ENCODE assay signal across 8 cellular contexts in genomic region chr19:5585461-5586299, GRCh38. TPM values are rescaled to one million over a fixed set of nuclear protein-coding genes. Genes with fewer than 3 reads are reported as not detected.
DNase-seq lines count a peak whose midpoint lies in the region; ATAC-seq and TF ChIP-seq lines count a peak whose summit lies in the region.

No MANE protein-coding gene starts in this region.

- no TSS peak for BruUV-seq in A673 (replicated peaks; lab: Mats Ljungman, UMichigan)

- no peaks in the 10 kb centered on the region for H3K9me3 Mint-ChIP-seq in activated naive CD8-positive, alpha-beta T cell treated with anti-CD3 and anti-CD28 coated beads, Interleukin-2, amount 50 U/mL, for 24 hours

- H3K4me3 Mint-ChIP-seq in activated naive CD8-positive, alpha-beta T cell treated with anti-CD3 and anti-CD28 coated beads, Interleukin-2, amount 50 U/mL, for 24 hours = no peak overlapping the region

- no peak overlapping the region for H3K4me3 ChIP-seq in A673 (ENCODE audit: low read depth, low read length, poor library complexity, severe bottlenecking)

- peak; percentile 63 for ATAC-seq in activated naive CD8-positive, alpha-beta T cell treated with anti-CD3 and anti-CD28 coated beads, Interleukin-2, amount 50 U/mL, for 24 hours
- no peak for ATAC-seq in GM19328 (IDR thresholded peaks at IDR 0.05; ENCODE audit: unreplicated experiment)

- H3K4me1 ChIP-seq in A673 (ENCODE audit: insufficient read depth, low read length, poor library complexity, severe bottlenecking) = peaks cover 23% of the 10 kb centered on the region

- peaks cover 28% of the 10 kb centered on the region for H3K36me3 Mint-ChIP-seq in activated naive CD8-positive, alpha-beta T cell treated with anti-CD3 and anti-CD28 coated beads, Interleukin-2, amount 50 U/mL, for 24 hours (ENCODE audit: low read depth)

- peaks cover 43% of the 10 kb centered on the region for H3K36me3 ChIP-seq in A673 (ENCODE audit: insufficient read depth, low read length, poor library complexity, severe bottlenecking)

- H3K27ac Mint-ChIP-seq in activated naive CD8-positive, alpha-beta T cell treated with anti-CD3 and anti-CD28 coated beads, Interleukin-2, amount 50 U/mL, for 24 hours = peak overlapping the region; percentile 46

- H3K27ac ChIP-seq in A673 (ENCODE audit: low read depth, low read length, poor library complexity, severe bottlenecking) = peak overlapping the region; percentile 72

- H3K27me3 ChIP-seq in A673 (replicated peaks; ENCODE audit: insufficient read depth, low read depth, low read length, poor library complexity) = no peaks in the 10 kb centered on the region

- H3K4me1 Mint-ChIP-seq in activated naive CD8-positive, alpha-beta T cell treated with anti-CD3 and anti-CD28 coated beads, Interleukin-2, amount 50 U/mL, for 24 hours = peaks cover 19% of the 10 kb centered on the region

- H3K9me3 ChIP-seq in A673 (ENCODE audit: low read depth, low read length, poor library complexity, severe bottlenecking) = no peaks in the 10 kb centered on the region

- CTCF ChIA-PET in A673 (lab: Charles Lee) = interaction anchor here (0.9 kb wide), 1 partner anchor 537 kb away, joined by 11 read pairs; no protein-coding TSS in a partner anchor

- intact Hi-C loops in A673 (cut with micrococcal nuclease; ENCODE audit: unreplicated experiment) = no loop called here

- DNase-seq in A673 (ENCODE audit: low spot score) = peak; percentile 84
- peak; percentile 21 for DNase-seq in NCI-H2196 treated with DMSO at 0.1 percent for 48 hours (lab: John Stamatoyannopoulos, UW; ENCODE audit: unreplicated experiment)
- peak; percentile 58 for DNase-seq in activated naive CD8-positive, alpha-beta T cell treated with anti-CD3 and anti-CD28 coated beads, Interleukin-2, amount 50 U/mL, for 24 hours
- DNase-seq in islet precursor cell = peak; percentile 77
- peak; percentile 8 to 40 for DNase-seq in stimulated activated CD8-positive, alpha-beta memory T cell treated with anti-CD3 and anti-CD28 coated beads, Interleukin-15, amount 100 ng/mL, for 48 hours (ENCODE audit: low read depth in 2 of 2)
- no peak for DNase-seq in germinal center (ENCODE audit: low spot score)
- DNase-seq in SK-N-DZ (ENCODE audit: low spot score) = no peak

- POLR2A ChIA-PET in A673 (lab: Charles Lee; ENCODE audit: low non-redundant PET) = no interaction called here

- H3K27me3 Mint-ChIP-seq in activated naive CD8-positive, alpha-beta T cell treated with anti-CD3 and anti-CD28 coated beads, Interleukin-2, amount 50 U/mL, for 24 hours = no peaks in the 10 kb centered on the region

- no peak for TF ChIP-seq CTCF in A673 (conservative IDR thresholded peaks at IDR 0.05; ENCODE audit: low read depth, low read length)

RNA-seq across cellular contexts. Expression of gene TINCR, which starts 17.9 kb away (rescaled TPM):
- 0.34 and 0.90 TPM in 2 replicates for total RNA-seq in A673 (2021)
- 0.09 TPM in 1 of 2 replicates, not detected in the other for polyA plus RNA-seq in SK-N-DZ (2014; cell fraction: cytosol; rRNA removed)
- not detected in 2 replicates for polyA plus RNA-seq in SK-N-DZ (2014; cell fraction: nucleus; rRNA removed)

RNA-seq across cellular contexts. Expression of gene SAFB2, which starts 36.9 kb away (rescaled TPM):
- total RNA-seq in A673 (2021) = 124 and 153 TPM in 2 replicates
- 8.3 and 12.7 TPM in 2 replicates for polyA plus RNA-seq in SK-N-DZ (2014; cell fraction: cytosol; rRNA removed)
- polyA plus RNA-seq in SK-N-DZ (2014; cell fraction: nucleus; rRNA removed) = 33.5 and 69.8 TPM in 2 replicates

RNA-seq across cellular contexts. Expression of gene SAFB, which starts 37.2 kb away (rescaled TPM):
- total RNA-seq in A673 (2021) = 158 and 171 TPM in 2 replicates
- polyA plus RNA-seq in SK-N-DZ (2014; cell fraction: cytosol; rRNA removed) = 21.0 and 30.1 TPM in 2 replicates
- polyA plus RNA-seq in SK-N-DZ (2014; cell fraction: nucleus; rRNA removed) = 45.2 and 117 TPM in 2 replicates

Comparison
In these comparisons a context has a peak if more than half of its experiments do, and no peak if none do; other contexts are left out.
1. DNase-seq: peak in A673 (single experiment), NCI-H2196 treated with DMSO at 0.1 percent for 48 hours (single experiment), activated naive CD8-positive, alpha-beta T cell treated with anti-CD3 and anti-CD28 coated beads, Interleukin-2, amount 50 U/mL, for 24 hours (single experiment), islet precursor cell (single experiment) and stimulated activated CD8-positive, alpha-beta memory T cell treated with anti-CD3 and anti-CD28 coated beads, Interleukin-15, amount 100 ng/mL, for 48 hours (2 of 2); none in germinal center (single experiment) and SK-N-DZ (single experiment).